Comparison of ENCODE assay signal across 17 cellular contexts in genomic region chr2:214706986-214707385, GRCh38.
DNase-seq lines count a peak whose midpoint lies in the region; ATAC-seq, FAIRE-seq and TF ChIP-seq lines count a peak whose summit lies in the region.
"Had no signal": no experiment of that assay in that cellular context is flagged by ENCODE, and none has a peak within 500 bp of the region (broad histone marks: within the 10 kb centered on the region; RNA-seq: fewer than 3 reads in every experiment).

No MANE protein-coding gene starts in this region.

- H3K23ac ChIP-seq in H9 (ENCODE audit: insufficient read length, low read depth, low read length) (no peak overlapping the region), IMR-90 (ENCODE audit: low read depth, low read length) (no peak overlapping the region)

- H3K4me1 Mint-ChIP-seq in H9 (peaks cover 12 to 17% of the 10 kb centered on the region in 2 experiments), endodermal cell (peaks cover 6% of the 10 kb centered on the region)
- H3K4me1 Mint-ChIP-seq: B cell, naive B cell had no signal

- H2BK120ac ChIP-seq in H9 (ENCODE audit: low read depth, low read length, poor library complexity, severe bottlenecking) (no peak overlapping the region), IMR-90 (ENCODE audit: low read depth, low read length) (no peak overlapping the region)

- H3K36me3 ChIP-seq in IMR-90 (ENCODE audit: control insufficient read depth, insufficient read depth, low read length) (no peaks in the 10 kb centered on the region), endodermal cell (ENCODE audit: control insufficient read depth, insufficient read depth, low read length) (no peaks in the 10 kb centered on the region), right lobe of liver (no peaks in the 10 kb centered on the region)
- H3K36me3 ChIP-seq: gastrocnemius medialis had no signal

- H3K9me3 Mint-ChIP-seq in H9 (peaks cover 2 to 4% of the 10 kb centered on the region in 2 experiments; a peak in 3 of 5 replicates), endodermal cell (no peaks in the 10 kb centered on the region)

- H3K4me2 ChIP-seq in H9 (ENCODE audit: insufficient read depth, insufficient read length, low read length) = peak overlapping the region; percentile 21
- no peak overlapping the region for H3K4me2 ChIP-seq in IMR-90 (ENCODE audit: low read depth, low read length)

- H2BK15ac ChIP-seq in H9 (ENCODE audit: low read depth, low read length) (no peak overlapping the region), IMR-90 (ENCODE audit: low read depth, low read length) (no peak overlapping the region)

- H3K14ac ChIP-seq in H9 (ENCODE audit: insufficient read depth, low read length) = no peak overlapping the region
- H3K14ac ChIP-seq in IMR-90 (replicated peaks; ENCODE audit: low read depth, low read length) = no peak overlapping the region

- H3K27me3 Mint-ChIP-seq in H9 (ENCODE audit: low read depth) (no peaks in the 10 kb centered on the region), endodermal cell (ENCODE audit: insufficient read depth) (no peaks in the 10 kb centered on the region)
- H3K27me3 Mint-ChIP-seq: B cell, naive B cell, type B pancreatic cell had no signal

- no peaks in the 10 kb centered on the region for H3K79me2 ChIP-seq in H9 (ENCODE audit: insufficient read depth, low read length)

- POLR2A ChIA-PET in IMR-90 (lab: Charles Lee; ENCODE audit: unreplicated experiment) = no interaction called here

- H3K18ac ChIP-seq in H9 (ENCODE audit: insufficient read length, low read depth, low read length) = no peak overlapping the region
- H3K18ac ChIP-seq in IMR-90 (ENCODE audit: low read depth, low read length) = no peak overlapping the region

- no peak overlapping the region for H4K5ac ChIP-seq in H9 (ENCODE audit: insufficient read length, low read depth, low read length)
- H4K5ac ChIP-seq in IMR-90 (ENCODE audit: low read depth, low read length) = no peak overlapping the region

- H3K56ac ChIP-seq in H9 (ENCODE audit: insufficient read length, low read depth, low read length) (no peak overlapping the region), IMR-90 (ENCODE audit: extremely low read depth, insufficient read depth, low read length) (no peak overlapping the region)

- H3K4me3 ChIP-seq in IMR-90 (ENCODE audit: insufficient read depth, low read depth, low read length) (no peak overlapping the region), endodermal cell (ENCODE audit: low read length) (no peak overlapping the region), right lobe of liver (no peak overlapping the region)
- H3K4me3 ChIP-seq: gastrocnemius medialis had no signal

- BruUV-seq in IMR-90 (replicated peaks; lab: Mats Ljungman, UMichigan) = no TSS peak

- H3K9me1 ChIP-seq in IMR-90 (ENCODE audit: insufficient read depth, low read length) = no peaks in the 10 kb centered on the region

- H3K9me3 ChIP-seq in H9 (ENCODE audit: control insufficient read depth, low read depth, low read length) = no peaks in the 10 kb centered on the region
- no peaks in the 10 kb centered on the region for H3K9me3 ChIP-seq in IMR-90 (ENCODE audit: control insufficient read depth, insufficient read depth, low read length)
- H3K9me3 ChIP-seq in endodermal cell (ENCODE audit: control insufficient read depth, low read length) = no peaks in the 10 kb centered on the region
- no peaks in the 10 kb centered on the region for H3K9me3 ChIP-seq in right lobe of liver
- H3K9me3 ChIP-seq: gastrocnemius medialis had no signal

- H4K20me1 ChIP-seq in H9 (ENCODE audit: control insufficient read depth, insufficient read depth, insufficient read length) (no peaks in the 10 kb centered on the region), IMR-90 (ENCODE audit: insufficient read depth, low read length) (no peaks in the 10 kb centered on the region)

- H3K9ac ChIP-seq in H9 (ENCODE audit: extremely low read depth, insufficient read length, low read length) = no peak overlapping the region
- H3K9ac ChIP-seq in IMR-90 (ENCODE audit: low read depth, low read length) = no peak overlapping the region
- no peak overlapping the region for H3K9ac ChIP-seq in endodermal cell (ENCODE audit: extremely low read depth, low read length, poor library complexity, severe bottlenecking)

- peaks cover 2% of the 10 kb centered on the region; the same call in 1 of the 2 replicates for H3K4me1 ChIP-seq in H9 (ENCODE audit: insufficient read depth, low read length)
- no peaks in the 10 kb centered on the region for H3K4me1 ChIP-seq in IMR-90 (ENCODE audit: control insufficient read depth, insufficient read depth, low read length)
- no peaks in the 10 kb centered on the region for H3K4me1 ChIP-seq in endodermal cell (ENCODE audit: control insufficient read depth, insufficient read depth, low read length)
- no peaks in the 10 kb centered on the region for H3K4me1 ChIP-seq in right lobe of liver
- H3K4me1 ChIP-seq: gastrocnemius medialis had no signal

- ATAC-seq in IMR-90 (ENCODE audit: low read depth) (no peak), right lobe of liver (peak; percentile 87 to 98 (median 96))
- ATAC-seq: gastrocnemius medialis had no signal

- in situ Hi-C loops in IMR-90 (cut with MboI; ENCODE audit: low sequenced_read_pairs) = no loop called here

- H3K23me2 ChIP-seq in H9 (ENCODE audit: insufficient read length, low read depth, low read length, poor library complexity, severe bottlenecking) = no peaks in the 10 kb centered on the region

- H4K8ac ChIP-seq in H9 (replicated peaks; ENCODE audit: insufficient read length, low read depth, low read length) (no peak overlapping the region), IMR-90 (ENCODE audit: low read depth in 2 of 2, low read length in 2 of 2) (no peak overlapping the region)

- no peaks in the 10 kb centered on the region for H3K27me3 ChIP-seq in H9 (ENCODE audit: insufficient read depth, low read length)
- H3K27me3 ChIP-seq in IMR-90 (ENCODE audit: control insufficient read depth, insufficient read depth, low read length) = no peaks in the 10 kb centered on the region
- no peaks in the 10 kb centered on the region for H3K27me3 ChIP-seq in endodermal cell (ENCODE audit: control insufficient read depth, insufficient read depth, low read length, poor library complexity, severe bottlenecking)
- H3K27me3 ChIP-seq in right lobe of liver = peaks cover 0 to 4% of the 10 kb centered on the region in 2 donors
- H3K27me3 ChIP-seq: gastrocnemius medialis had no signal

- WGBS in H9 (ENCODE audit: extremely low coverage, insufficient read length, low lambda C conversion rate) = no CpG with 5 or more reads among the region's 2 CpGs
- no CpG with 5 or more reads among the region's 2 CpGs for WGBS in IMR-90 (ENCODE audit: extremely low coverage in 2 of 2, insufficient read length in 1 of 2), 2 experiments
- WGBS in endodermal cell (ENCODE audit: insufficient coverage in 1 of 2, insufficient read length in 1 of 2), 2 experiments = 35% methylated on average over 2 of the region's 2 CpGs; no CpG with 5 or more reads in 1 of the 2 experiments
- 14% methylated on average over 2 of the region's 2 CpGs for WGBS in right lobe of liver (ENCODE audit: insufficient coverage, low coverage, low lambda C conversion rate, missing lambda C conversion rate)

- H2AK5ac ChIP-seq in H9 (ENCODE audit: insufficient read length, low read length) (no peak overlapping the region), IMR-90 (ENCODE audit: low read depth, low read length) (no peak overlapping the region)

- H3K4me3 Mint-ChIP-seq in H9 (no peak overlapping the region; a peak in 1 of 5 replicates), endodermal cell (no peak overlapping the region)
- H3K4me3 Mint-ChIP-seq: B cell, naive B cell, type B pancreatic cell had no signal

- H2AFZ ChIP-seq in H9 (ENCODE audit: low read length) = no peak overlapping the region
- H2AFZ ChIP-seq in IMR-90 (replicated peaks; ENCODE audit: low read length, poor library complexity) = no peak overlapping the region

- H4K91ac ChIP-seq in H9 (ENCODE audit: insufficient read length, low read depth, low read length) (no peak overlapping the region), IMR-90 (ENCODE audit: insufficient read depth, low read depth, low read length) (no peak overlapping the region)

- H3K27ac ChIP-seq in H9 (ENCODE audit: insufficient read length, low read depth, low read length) (no peak overlapping the region), IMR-90 (ENCODE audit: insufficient read depth, low read length) (no peak overlapping the region), endodermal cell (ENCODE audit: low read depth, low read length) (no peak overlapping the region), right lobe of liver (no peak overlapping the region)
- H3K27ac ChIP-seq: gastrocnemius medialis had no signal

- TF ChIP-seq POLR2A in IMR-90 (IDR thresholded peaks at IDR 0.05; ENCODE audit: low read depth, low read length) = no peak
- TF ChIP-seq POLR2A in right lobe of liver (IDR thresholded peaks at IDR 0.05) = no peak

- FAIRE-seq in RCC 7860 (lab: Jason Lieb, UNC) = no peak

- H2AK9ac ChIP-seq in IMR-90 (replicated peaks; ENCODE audit: low read depth, low read length, poor library complexity) = no peak overlapping the region

- H3K79me1 ChIP-seq in H9 (ENCODE audit: insufficient read depth, low read depth, low read length, poor library complexity, severe bottlenecking) = no peaks in the 10 kb centered on the region
- H3K79me1 ChIP-seq in IMR-90 (ENCODE audit: low read depth in 1 of 2, low read length in 2 of 2) = no peaks in the 10 kb centered on the region

- H3T11ph ChIP-seq in H9 (ENCODE audit: low read length) = no peak overlapping the region

- H3K27ac Mint-ChIP-seq in H9 (peak overlapping the region; percentile 3 to 94 (median 7); a peak in 5 of 7 replicates), endodermal cell (no peak overlapping the region)
- H3K27ac Mint-ChIP-seq: B cell, type B pancreatic cell had no signal

- H3K4ac ChIP-seq in H9 (ENCODE audit: low read depth, low read length) = no peak overlapping the region
- no peak overlapping the region for H3K4ac ChIP-seq in IMR-90 (ENCODE audit: low read depth, low read length)

- CTCF ChIA-PET in IMR-90 (lab: Yijun Ruan, JAX) = no interaction called here

- DNase-seq in H9 (no peak), IMR-90 (peak; percentile 43), endodermal cell (peak; percentile 55), right lobe of liver (peak in 1 of 3 donors; percentile 67), posterior cingulate gyrus (no peak), RCC 7860 (ENCODE audit: low spot score) (no peak), NCI-H446 treated with DMSO at 0.1 percent for 48 hours (lab: John Stamatoyannopoulos, UW) (no peak), NCI-H1436 treated with DMSO at 0.1 percent for 48 hours (lab: John Stamatoyannopoulos, UW) (no peak)
- DNase-seq: DMS153; effector memory CD4-positive, alpha-beta T cell; gastrocnemius medialis; naive B cell; NCI-H2171 treated with DMSO at 0.1 percent for 48 hours; retina; stimulated activated CD4-positive, alpha-beta T cell treated with anti-CD3 and anti-CD28 coated beads, Interleukin-4, amount 100 ng/mL, for 24 hours had no signal

- no peak overlapping the region for H2BK12ac ChIP-seq in H9 (ENCODE audit: insufficient read length, low read depth, low read length)

- H3K36me3 Mint-ChIP-seq in H9 (ENCODE audit: insufficient read depth in 1 of 3, low read depth in 3 of 3) (no peaks in the 10 kb centered on the region; a peak in 3 of 7 replicates), endodermal cell (ENCODE audit: low read depth) (no peaks in the 10 kb centered on the region)
- H3K36me3 Mint-ChIP-seq: type B pancreatic cell had no signal

- H2BK20ac ChIP-seq in H9 (ENCODE audit: low read depth, low read length, poor library complexity, severe bottlenecking) (no peak overlapping the region), IMR-90 (ENCODE audit: low read depth, low read length) (no peak overlapping the region)

- H2BK5ac ChIP-seq in H9 (ENCODE audit: insufficient read length, low read length) = no peak overlapping the region
- H2BK5ac ChIP-seq in IMR-90 (ENCODE audit: low read depth, low read length, poor library complexity, severe bottlenecking) = no peak overlapping the region

- dilution Hi-C loops in IMR-90 (cut with HindIII; ENCODE audit: low sequenced_read_pairs, unreplicated experiment) = no loop called here

- intact Hi-C loops in IMR-90 (cut with micrococcal nuclease) (no loop called here), right lobe of liver (cut with DNase I) (no loop called here), posterior cingulate gyrus (cut with DNase I) (no loop called here)

- TF ChIP-seq CTCF in H9 (conservative IDR thresholded peaks at IDR 0.05) = no peak
- no peak for TF ChIP-seq CTCF in IMR-90 (conservative IDR thresholded peaks at IDR 0.05; ENCODE audit: low read depth, low read length)
- no peak for TF ChIP-seq CTCF in endodermal cell (conservative IDR thresholded peaks at IDR 0.05)
- TF ChIP-seq CTCF in right lobe of liver (IDR thresholded peaks at IDR 0.05) = no peak

- TF ChIP-seq RAD21 in IMR-90 (IDR thresholded peaks at IDR 0.05; ENCODE audit: low read length) = no peak

Comparison
In these comparisons a context has a peak if more than half of its experiments do, and no peak if none do; other contexts are left out.
1. DNase-seq: peak in IMR-90 (single experiment) and endodermal cell (single experiment); none in H9 (single experiment), posterior cingulate gyrus (0 of 10), RCC 7860 (single experiment), NCI-H446 treated with DMSO at 0.1 percent for 48 hours (single experiment) and NCI-H1436 treated with DMSO at 0.1 percent for 48 hours (single experiment).